In genomic region chr19:2719232-2719735, GRCh38 we compare ENCODE assay signal across 18 cellular contexts. TPM values are rescaled to one million over a fixed set of nuclear protein-coding genes. Genes with fewer than 3 reads are reported as not detected.
DNase-seq lines count a peak whose midpoint lies in the region; ATAC-seq and TF ChIP-seq lines count a peak whose summit lies in the region.
"Had no signal": no experiment of that assay in that cellular context is flagged by ENCODE, and none has a peak within 500 bp of the region (broad histone marks: within the 10 kb centered on the region; RNA-seq: fewer than 3 reads in every experiment).

No MANE protein-coding gene starts in this region.

- no peak overlapping the region for H3K27ac Mint-ChIP-seq in stimulated activated effector memory CD8-positive, alpha-beta T cell treated with anti-CD3 and anti-CD28 coated beads, Interleukin-12 subunit alpha, Interleukin-12 subunit beta, amount 100 ng/mL, for 72 hours

- TF ChIP-seq CTCF in heart right ventricle (IDR thresholded peaks at IDR 0.05) (no peak), IMR-90 (conservative IDR thresholded peaks at IDR 0.05; ENCODE audit: low read depth, low read length) (no peak), GM13977 (IDR thresholded peaks at IDR 0.05; ENCODE audit: extremely low read depth, insufficient read depth, missing control alignments) (no peak)

- no peak overlapping the region for H2BK20ac ChIP-seq in IMR-90 (ENCODE audit: low read depth, low read length)

- peaks cover 0 to 10% of the 10 kb centered on the region in 2 experiments; a peak in 2 of 4 replicates for H3K79me1 ChIP-seq in IMR-90 (ENCODE audit: low read depth in 1 of 2, low read length in 2 of 2)

- no peak overlapping the region for H3K4me2 ChIP-seq in IMR-90 (ENCODE audit: low read depth, low read length)
- H3K4me2 ChIP-seq: PC-9 had no signal

- DNase-seq in heart right ventricle = no peak
- DNase-seq in Right ventricle myocardium inferior (ENCODE audit: missing footprints) = no peak
- no peak for DNase-seq in IMR-90
- DNase-seq in stimulated activated effector memory CD8-positive, alpha-beta T cell treated with anti-CD3 and anti-CD28 coated beads, Interleukin-12 subunit alpha, Interleukin-12 subunit beta, amount 100 ng/mL, for 72 hours (ENCODE audit: low spot score in 2 of 2) = no peak
- no peak for DNase-seq in NCI-H187 treated with DMSO at 0.1 percent for 48 hours (lab: John Stamatoyannopoulos, UW)
- DNase-seq in GM13977 (ENCODE audit: low spot score) = no peak
- DNase-seq: activated CD4-positive, alpha-beta T cell treated with anti-CD3 and anti-CD28 coated beads, Interleukin-2, amount 50 U/mL, for 1 hour; activated CD8-positive, alpha-beta memory T cell treated with anti-CD3 and anti-CD28 coated beads, Interleukin-2, amount 50 U/mL, for 4 hours; activated effector memory CD4-positive, alpha-beta T cell treated with Interleukin-2 at 50 U/mL for 16 hours; Karpas-422; NCI-H2029; NCI-H226; PC-9; T-helper 2 cell had no signal

- no peak overlapping the region for H2BK120ac ChIP-seq in IMR-90 (ENCODE audit: low read depth, low read length)

- 35 to 45% methylated on average over 6 to 7 of the region's 7 CpGs for WGBS in heart right ventricle, 2 donors
- WGBS in IMR-90 (ENCODE audit: extremely low coverage in 2 of 2, insufficient read length in 1 of 2), 2 experiments = 58% methylated on average over 2 of the region's 7 CpGs; no CpG with 5 or more reads in 1 of the 2 experiments

- H3K9me3 Mint-ChIP-seq in stimulated activated effector memory CD8-positive, alpha-beta T cell treated with anti-CD3 and anti-CD28 coated beads, Interleukin-12 subunit alpha, Interleukin-12 subunit beta, amount 100 ng/mL, for 72 hours = peaks cover 3% of the 10 kb centered on the region

- in situ Hi-C loops in IMR-90 (cut with MboI; ENCODE audit: low sequenced_read_pairs) = no loop called here
- in situ Hi-C loops in GM13977 (cut with MboI; ENCODE audit: low pct_unique_long_range_greater_than_20kb, low sequenced_read_pairs, unreplicated experiment) = no loop called here

- H3K9ac ChIP-seq in IMR-90 (ENCODE audit: low read depth, low read length) (no peak overlapping the region), iPS-18a (ENCODE audit: low read length) (no peak overlapping the region)

- CTCF ChIA-PET in IMR-90 (lab: Yijun Ruan, JAX) = no interaction called here

- H2AK9ac ChIP-seq in IMR-90 (replicated peaks; ENCODE audit: low read depth, low read length, poor library complexity) = no peak overlapping the region

- H3K36me3 ChIP-seq in heart right ventricle (peaks cover 0 to 5% (median 0%) of the 10 kb centered on the region in 9 donors), IMR-90 (ENCODE audit: control insufficient read depth, insufficient read depth, low read length) (peaks cover 4% of the 10 kb centered on the region; the same call in 1 of the 2 replicates), iPS-18a (ENCODE audit: control insufficient read depth, low read depth, low read length) (no peaks in the 10 kb centered on the region)
- H3K36me3 ChIP-seq: SJSA1 had no signal

- no peak for TF ChIP-seq POLR2A in IMR-90 (IDR thresholded peaks at IDR 0.05; ENCODE audit: low read depth, low read length)

- H3K14ac ChIP-seq in IMR-90 (replicated peaks; ENCODE audit: low read depth, low read length) = no peak overlapping the region

- H3K4me3 ChIP-seq in heart right ventricle = peak overlapping the region in 7 of 10 donors; percentile 34 to 62 (median 58)
- no peak overlapping the region for H3K4me3 ChIP-seq in IMR-90 (ENCODE audit: insufficient read depth, low read depth, low read length)
- peak overlapping the region; percentile 49 for H3K4me3 ChIP-seq in iPS-18a (ENCODE audit: low read length)
- H3K4me3 ChIP-seq: PC-9, SJSA1 had no signal

- no peak overlapping the region for H3K23ac ChIP-seq in IMR-90 (ENCODE audit: low read depth, low read length)

- no peak overlapping the region for H4K5ac ChIP-seq in IMR-90 (ENCODE audit: low read depth, low read length)

- no peaks in the 10 kb centered on the region; the same call in 1 of the 2 replicates for H4K20me1 ChIP-seq in IMR-90 (ENCODE audit: insufficient read depth, low read length)

- ATAC-seq in heart right ventricle (no peak), Right ventricle myocardium inferior (no peak), IMR-90 (ENCODE audit: low read depth) (no peak), GM21737 (IDR thresholded peaks at IDR 0.05; ENCODE audit: unreplicated experiment) (no peak)
- ATAC-seq in stimulated activated effector memory CD8-positive, alpha-beta T cell treated with anti-CD3 and anti-CD28 coated beads, Interleukin-12 subunit alpha, Interleukin-12 subunit beta, amount 100 ng/mL, for 72 hours = no peak

- no peaks in the 10 kb centered on the region for H3K36me3 Mint-ChIP-seq in stimulated activated effector memory CD8-positive, alpha-beta T cell treated with anti-CD3 and anti-CD28 coated beads, Interleukin-12 subunit alpha, Interleukin-12 subunit beta, amount 100 ng/mL, for 72 hours

- peaks cover 0 to 54% (median 42%) of the 10 kb centered on the region in 7 donors for H3K27me3 ChIP-seq in heart right ventricle
- no peaks in the 10 kb centered on the region; the same call in 1 of the 2 replicates for H3K27me3 ChIP-seq in IMR-90 (ENCODE audit: control insufficient read depth, insufficient read depth, low read length)
- H3K27me3 ChIP-seq in iPS-18a (ENCODE audit: control insufficient read depth, insufficient read depth, low read length) = peaks cover 11% of the 10 kb centered on the region

- H3K56ac ChIP-seq in IMR-90 (ENCODE audit: extremely low read depth, insufficient read depth, low read length) = no peak overlapping the region

- H3K4me3 Mint-ChIP-seq in stimulated activated effector memory CD8-positive, alpha-beta T cell treated with anti-CD3 and anti-CD28 coated beads, Interleukin-12 subunit alpha, Interleukin-12 subunit beta, amount 100 ng/mL, for 72 hours = peak overlapping the region; percentile 24

- no peak overlapping the region for H2BK5ac ChIP-seq in IMR-90 (ENCODE audit: low read depth, low read length, poor library complexity, severe bottlenecking)

- intact Hi-C loops in heart right ventricle (cut with DNase I) (no loop called here), Right ventricle myocardium inferior (cut with DNase I) (no loop called here), IMR-90 (cut with micrococcal nuclease) (no loop called here)

- BruUV-seq in IMR-90 (replicated peaks; lab: Mats Ljungman, UMichigan) = no TSS peak

- dilution Hi-C loops in IMR-90 (cut with HindIII; ENCODE audit: low sequenced_read_pairs, unreplicated experiment) = no loop called here

- H3K27ac ChIP-seq in heart right ventricle (peak overlapping the region in 8 of 10 donors; percentile 81 to 94 (median 90)), IMR-90 (ENCODE audit: insufficient read depth, low read length) (no peak overlapping the region), iPS-18a (ENCODE audit: low read length) (no peak overlapping the region)
- H3K27ac ChIP-seq: epithelial cell of prostate, PC-9, SJSA1 had no signal

- H3K4me1 Mint-ChIP-seq in stimulated activated effector memory CD8-positive, alpha-beta T cell treated with anti-CD3 and anti-CD28 coated beads, Interleukin-12 subunit alpha, Interleukin-12 subunit beta, amount 100 ng/mL, for 72 hours = no peaks in the 10 kb centered on the region

- peak overlapping the region; percentile 3; the same call in 1 of the 2 replicates for H2AK5ac ChIP-seq in IMR-90 (ENCODE audit: low read depth, low read length)

- POLR2A ChIA-PET in IMR-90 (lab: Charles Lee; ENCODE audit: unreplicated experiment) = no interaction called here

- H3K4ac ChIP-seq in IMR-90 (ENCODE audit: low read depth, low read length) = no peak overlapping the region

- no peak overlapping the region for H3K18ac ChIP-seq in IMR-90 (ENCODE audit: low read depth, low read length)

- peaks cover 7% of the 10 kb centered on the region; the same call in 1 of the 2 replicates for H3K9me1 ChIP-seq in IMR-90 (ENCODE audit: insufficient read depth, low read length)

- H3K9me3 ChIP-seq in heart right ventricle = peaks cover 0 to 16% (median 4%) of the 10 kb centered on the region in 11 donors
- H3K9me3 ChIP-seq in IMR-90 (ENCODE audit: control insufficient read depth, insufficient read depth, low read length) = peaks cover 9% of the 10 kb centered on the region
- H3K9me3 ChIP-seq in iPS-18a (ENCODE audit: control insufficient read depth, low read depth, low read length) = no peaks in the 10 kb centered on the region

- H3K4me1 ChIP-seq in heart right ventricle (peaks cover 8 to 28% (median 19%) of the 10 kb centered on the region in 9 donors), IMR-90 (ENCODE audit: control insufficient read depth, insufficient read depth, low read length) (peaks cover 17% of the 10 kb centered on the region), iPS-18a (ENCODE audit: control insufficient read depth, low read depth, low read length) (peaks cover 6% of the 10 kb centered on the region)

- TF ChIP-seq RAD21 in IMR-90 (IDR thresholded peaks at IDR 0.05; ENCODE audit: low read length) = no peak

- no peak overlapping the region for H4K91ac ChIP-seq in IMR-90 (ENCODE audit: insufficient read depth, low read depth, low read length)

- H2AFZ ChIP-seq in IMR-90 (replicated peaks; ENCODE audit: low read length, poor library complexity) = no peak overlapping the region
- H2AFZ ChIP-seq: PC-9 had no signal

- H4K8ac ChIP-seq in IMR-90 (ENCODE audit: low read depth in 2 of 2, low read length in 2 of 2) = no peak overlapping the region

- H2BK15ac ChIP-seq in IMR-90 (ENCODE audit: low read depth, low read length) = no peak overlapping the region

TF ChIP-seq in IMR-90, 13 proteins besides CTCF, POLR2A, EP300 and RAD21 (continues in another document):
- no peak for TF ChIP-seq MAFK (IDR thresholded peaks at IDR 0.05; ENCODE audit: low read depth, low read length)

RNA-seq across cellular contexts. Expression of gene DIRAS1, which starts 1.9 kb away (rescaled TPM):
- total RNA-seq in heart right ventricle (100 to 1,000 TPM; 104 to 381 (median 184) TPM), Right ventricle myocardium inferior (200 TPM), IMR-90 (2012; rRNA removed) (1.4 and 2.5 TPM in 2 replicates)
- polyA plus RNA-seq in heart right ventricle (100 to 1,000 TPM in 1 of 2 donors, 10 to 100 TPM in 1; 63.7 to 107 TPM), IMR-90 (2012; rRNA removed) (10.3 and 14.0 TPM in 2 replicates)
- polyA plus RNA-seq in IMR-90 (2012; cell fraction: cytosol; rRNA removed) = 5.3 and 12.6 TPM in 2 replicates
- polyA plus RNA-seq in IMR-90 (2012; cell fraction: nucleus; rRNA removed; ENCODE audit: low replicate concordance) = 9.8 and 18.4 TPM in 2 replicates
- total RNA-seq: SJSA1 had no signal

RNA-seq across cellular contexts. Expression of gene GNG7, which starts 16.8 kb away (rescaled TPM):
- total RNA-seq in heart right ventricle (10 to 100 TPM; 27.9 to 56.9 (median 39.7) TPM), Right ventricle myocardium inferior (26.7 TPM), IMR-90 (2012; rRNA removed) (under 0.01 TPM in 2 replicates)
- polyA plus RNA-seq in heart right ventricle (10 to 100 TPM in 1 of 2 donors, 1 to 10 TPM in 1; 8.4 to 14.9 TPM), IMR-90 (2012; rRNA removed) (0.19 and 0.21 TPM in 2 replicates)
- 0.29 and 0.43 TPM in 2 replicates for polyA plus RNA-seq in IMR-90 (2012; cell fraction: cytosol; rRNA removed)
- polyA plus RNA-seq in IMR-90 (2012; cell fraction: nucleus; rRNA removed; ENCODE audit: low replicate concordance) = 0.37 and 0.46 TPM in 2 replicates

RNA-seq across cellular contexts. Expression of gene SLC39A3, which starts 20.5 kb away (rescaled TPM):
- total RNA-seq in heart right ventricle = 10 to 100 TPM; 16.5 to 27.7 (median 21.6) TPM
- 10 to 100 TPM; 26.1 to 66.8 TPM for polyA plus RNA-seq in heart right ventricle
- 24.5 TPM for total RNA-seq in Right ventricle myocardium inferior
- 12.4 and 12.8 TPM in 2 replicates for total RNA-seq in IMR-90 (2012; rRNA removed)
- 38.2 and 45.1 TPM in 2 replicates for polyA plus RNA-seq in IMR-90 (2012; rRNA removed)
- 47.7 and 51.5 TPM in 2 replicates for polyA plus RNA-seq in IMR-90 (2012; cell fraction: cytosol; rRNA removed)
- polyA plus RNA-seq in IMR-90 (2012; cell fraction: nucleus; rRNA removed; ENCODE audit: low replicate concordance) = 12.3 and 24.3 TPM in 2 replicates

Comparison
In these comparisons a context has a peak if more than half of its experiments do, and no peak if none do; other contexts are left out.
1. H3K27ac ChIP-seq: peak in heart right ventricle (8 of 10); none in IMR-90 (single experiment) and iPS-18a (single experiment).
2. RNA of gene DIRAS1, which starts 1.9 kb away (total RNA-seq): 104 to 381 TPM in heart right ventricle and 200 TPM in Right ventricle myocardium inferior (single experiment); 1.4 to 2.5 TPM in IMR-90; every median in the first group is over 10 times any median in the second.
3. RNA of gene GNG7, which starts 16.8 kb away (total RNA-seq): 27.9 to 56.9 TPM in heart right ventricle and 26.7 TPM in Right ventricle myocardium inferior (single experiment); under 0.01 TPM in IMR-90; every median in the first group is over 10 times any median in the second.